ENCODE assay signal across 24 cellular contexts in genomic region chr9:79247021-79247420, GRCh38.
DNase-seq lines count a peak whose midpoint lies in the region; ATAC-seq and TF ChIP-seq lines count a peak whose summit lies in the region.
"Had no signal": no experiment of that assay in that cellular context is flagged by ENCODE, and none has a peak within 500 bp of the region (broad histone marks: within the 10 kb centered on the region; RNA-seq: fewer than 3 reads in every experiment).

No MANE protein-coding gene starts in this region.

- TF ChIP-seq CTCF in RWPE1 (conservative IDR thresholded peaks at IDR 0.05; ENCODE audit: low read depth): 0 out of 2 replicates have a peak, but pooled peaks have one; percentile 0
- TF ChIP-seq CTCF in SK-N-SH (IDR thresholded peaks at IDR 0.05): no peak

- H3K4me2 ChIP-seq in SK-N-SH: no peak overlapping the region
- H3K4me2 ChIP-seq: BLaER1 had no signal

- H3K9ac ChIP-seq in SK-N-SH: no peak overlapping the region
- H3K9ac ChIP-seq: BLaER1 had no signal

- ATAC-seq in GM19397 (IDR thresholded peaks at IDR 0.05; ENCODE audit: unreplicated experiment): no peak

- no peak overlapping the region for H3K4me3 Mint-ChIP-seq in activated naive CD8-positive, alpha-beta T cell treated with anti-CD3 and anti-CD28 coated beads for 36 hours
- H3K4me3 Mint-ChIP-seq: CD14-positive monocyte; CD4-positive, alpha-beta memory T cell; CD4-positive, CD25-positive, alpha-beta regulatory T cell; CD8-positive, alpha-beta memory T cell had no signal

- H3K36me3 Mint-ChIP-seq in activated naive CD8-positive, alpha-beta T cell treated with anti-CD3 and anti-CD28 coated beads for 36 hours: no peaks in the 10 kb centered on the region
- H3K36me3 Mint-ChIP-seq: CD14-positive monocyte; CD4-positive, alpha-beta memory T cell; CD4-positive, CD25-positive, alpha-beta regulatory T cell; CD8-positive, alpha-beta memory T cell had no signal

- H3K4me3 ChIP-seq in SK-N-SH (ENCODE audit: low read depth in 2 of 2, low read length in 1 of 2): no peak overlapping the region
- H3K4me3 ChIP-seq: BLaER1 had no signal

- H3K27me3 ChIP-seq in SK-N-SH (ENCODE audit: insufficient read depth): no peaks in the 10 kb centered on the region
- H3K27me3 ChIP-seq: BE2C, BLaER1 had no signal

- POLR2A ChIA-PET in RWPE1 (lab: Yijun Ruan, JAX; ENCODE audit: low non-redundant PET): no interaction called here
- POLR2A ChIA-PET in SK-N-SH (lab: Yijun Ruan, JAX): no interaction called here

- H3K4me1 Mint-ChIP-seq in activated naive CD8-positive, alpha-beta T cell treated with anti-CD3 and anti-CD28 coated beads for 36 hours: no peaks in the 10 kb centered on the region
- H3K4me1 Mint-ChIP-seq: CD4-positive, alpha-beta memory T cell; CD4-positive, CD25-positive, alpha-beta regulatory T cell; CD8-positive, alpha-beta memory T cell had no signal

- H3K9me3 Mint-ChIP-seq in activated naive CD8-positive, alpha-beta T cell treated with anti-CD3 and anti-CD28 coated beads for 36 hours: no peaks in the 10 kb centered on the region
- H3K9me3 Mint-ChIP-seq: CD8-positive, alpha-beta memory T cell had no signal

- no peaks in the 10 kb centered on the region; a peak in 1 of 4 replicates for H3K4me1 ChIP-seq in SK-N-SH (ENCODE audit: control insufficient read depth in 1 of 2, insufficient read depth in 2 of 2, low read depth in 1 of 2, low read length in 1 of 2)
- H3K4me1 ChIP-seq: BE2C, BLaER1 had no signal

- no peaks in the 10 kb centered on the region for H4K20me1 ChIP-seq in SK-N-SH (ENCODE audit: insufficient read depth)
- H4K20me1 ChIP-seq: BLaER1 had no signal

- no peaks in the 10 kb centered on the region for H3K36me3 ChIP-seq in SK-N-SH (replicated peaks in 1 of 2; ENCODE audit: control insufficient read depth in 1 of 2, insufficient read depth in 2 of 2, low read length in 1 of 2)
- H3K36me3 ChIP-seq: BE2C, BLaER1 had no signal

- H2AFZ ChIP-seq in SK-N-SH (ENCODE audit: low read depth): no peak overlapping the region

- no peaks in the 10 kb centered on the region for H3F3A ChIP-seq in SK-N-SH (replicated peaks; ENCODE audit: insufficient read depth)

- TF ChIP-seq EP300 in SK-N-SH (IDR thresholded peaks at IDR 0.05; ENCODE audit: borderline replicate concordance in 1 of 2, low read depth in 1 of 2, low read length in 1 of 2): peak in 1 of 2 experiments; percentile 49; a peak in 1 of 4 replicates

- no peaks in the 10 kb centered on the region for H3K9me2 ChIP-seq in SK-N-SH

- DNase-seq in RWPE1 (ENCODE audit: low spot score): no peak
- DNase-seq in SK-N-SH: no peak
- DNase-seq in amniotic epithelial cell (ENCODE audit: low read depth): peak; percentile 29
- DNase-seq in NCI-H2196 treated with DMSO at 0.1 percent for 48 hours (lab: John Stamatoyannopoulos, UW; ENCODE audit: unreplicated experiment): no peak
- DNase-seq in activated naive CD8-positive, alpha-beta T cell treated with anti-CD3 and anti-CD28 coated beads for 36 hours: no peak
- no peak for DNase-seq in activated CD8-positive, alpha-beta memory T cell treated with anti-CD3 and anti-CD28 coated beads for 24 hours
- DNase-seq: 8988T; ACHN; BE2C; C1 segment of cervical spinal cord; CD4-positive, alpha-beta memory T cell; CD4-positive, CD25-positive, alpha-beta regulatory T cell; CD8-positive, alpha-beta memory T cell; COR-L47; DMS 273 treated with DMSO at 0.1 percent for 48 hours; DMS153; DMS53; DMS79; DND-41; EL; GDM1 had no signal

- no peaks in the 10 kb centered on the region for H3K9me3 ChIP-seq in SK-N-SH
- H3K9me3 ChIP-seq: BE2C, BLaER1 had no signal

- no peaks in the 10 kb centered on the region for H3K79me2 ChIP-seq in SK-N-SH (ENCODE audit: insufficient read depth)

- TF ChIP-seq RAD21 in SK-N-SH (IDR thresholded peaks at IDR 0.05; ENCODE audit: low read length): no peak

- CTCF ChIA-PET in RWPE1 (lab: Yijun Ruan, JAX): interaction anchor here (0.7 kb wide), 1 partner anchor 41 kb away, joined by 3 read pairs; no protein-coding TSS in a partner anchor
- CTCF ChIA-PET in SK-N-SH (lab: Yijun Ruan, JAX): interaction anchor here (0.8 kb wide), 1 partner anchor 12 kb away, joined by 3 read pairs; no protein-coding TSS in a partner anchor

- no peak overlapping the region for H3K27ac Mint-ChIP-seq in activated naive CD8-positive, alpha-beta T cell treated with anti-CD3 and anti-CD28 coated beads for 36 hours
- H3K27ac Mint-ChIP-seq: CD14-positive monocyte; CD4-positive, alpha-beta memory T cell; CD4-positive, CD25-positive, alpha-beta regulatory T cell; CD8-positive, alpha-beta memory T cell had no signal

- H3K27me3 Mint-ChIP-seq in activated naive CD8-positive, alpha-beta T cell treated with anti-CD3 and anti-CD28 coated beads for 36 hours: peaks cover 7% of the 10 kb centered on the region

- H3K27ac ChIP-seq in RWPE1 (no peak overlapping the region), SK-N-SH (ENCODE audit: low read depth in 2 of 2, low read length in 1 of 2) (no peak overlapping the region; a peak in 1 of 4 replicates)
- H3K27ac ChIP-seq: BLaER1 had no signal

TF ChIP-seq in SK-N-SH, 30 proteins besides CTCF, POLR2A, EP300 and RAD21 (continues in another document):
- TF ChIP-seq RFX5 (IDR thresholded peaks at IDR 0.05; ENCODE audit: low read length): no peak
- no peak for TF ChIP-seq GATA2 (CRISPR knock-in tag; IDR thresholded peaks at IDR 0.05)
- no peak for TF ChIP-seq REST (IDR thresholded peaks at IDR 0.05; ENCODE audit: low read depth, low read length)
- TF ChIP-seq SMC3 (IDR thresholded peaks at IDR 0.05; ENCODE audit: low read depth, low read length): no peak
- peak; percentile 32; the same call in 1 of the 2 replicates for TF ChIP-seq POLR2AphosphoS5 (IDR thresholded peaks at IDR 0.05; ENCODE audit: low read depth, low read length)
- TF ChIP-seq YY1 (IDR thresholded peaks at IDR 0.05; ENCODE audit: low read depth): no peak
- TF ChIP-seq RCOR1 (IDR thresholded peaks at IDR 0.05; ENCODE audit: low read length): no peak
- no peak for TF ChIP-seq IRF3 (IDR thresholded peaks at IDR 0.05; ENCODE audit: low read depth, low read length)
- TF ChIP-seq ELF1 (IDR thresholded peaks at IDR 0.05): no peak
- TF ChIP-seq TAF1 (IDR thresholded peaks at IDR 0.05; ENCODE audit: borderline replicate concordance, low read depth, low read length): no peak
- no peak; the same call in 1 of the 2 replicates for TF ChIP-seq NFIC (IDR thresholded peaks at IDR 0.05; ENCODE audit: borderline replicate concordance)
- TF ChIP-seq TEAD4 (IDR thresholded peaks at IDR 0.05; ENCODE audit: borderline replicate concordance, insufficient read depth): peak; percentile 36; the same call in 1 of the 2 replicates
- no peak for TF ChIP-seq FOXJ3 (CRISPR knock-in tag; IDR thresholded peaks at IDR 0.05)
- TF ChIP-seq FOSL2 (IDR thresholded peaks at IDR 0.05; ENCODE audit: borderline replicate concordance, low read depth): no peak
- TF ChIP-seq USF2 (IDR thresholded peaks at IDR 0.05; ENCODE audit: borderline replicate concordance, low read depth, low read length): no peak
- no peak for TF ChIP-seq CHD2 (IDR thresholded peaks at IDR 0.05; ENCODE audit: low read length, partially characterized antibody)
- TF ChIP-seq USF1 (IDR thresholded peaks at IDR 0.05; ENCODE audit: borderline replicate concordance, low read depth): no peak
